ENCODE assay signal across 8 cellular contexts in genomic region chr4:81405900-81406401, GRCh38.
DNase-seq lines count a peak whose midpoint lies in the region; ATAC-seq lines count a peak whose summit lies in the region.

No MANE protein-coding gene starts in this region.

- H3K4me1 Mint-ChIP-seq in effector memory CD8-positive, alpha-beta T cell (ENCODE audit: low read depth in 2 of 2) = peaks cover 0 to 2% of the 10 kb centered on the region in 2 donors

- peaks cover 4% of the 10 kb centered on the region for H3K36me3 Mint-ChIP-seq in effector memory CD8-positive, alpha-beta T cell (ENCODE audit: insufficient read depth)

- DNase-seq in COR-L47 (lab: John Stamatoyannopoulos, UW) (peak; percentile 72), NCI-H1694 (lab: John Stamatoyannopoulos, UW) (peak; percentile 54), SW 1271 (lab: John Stamatoyannopoulos, UW) (peak; percentile 15 to 61), midbrain (lab: John Stamatoyannopoulos, UW) (peak; percentile 88)
- peak; percentile 52 to 58 (median 55) for DNase-seq in effector memory CD8-positive, alpha-beta T cell

- peaks cover 14 to 28% of the 10 kb centered on the region in 2 donors for H3K27me3 Mint-ChIP-seq in effector memory CD8-positive, alpha-beta T cell

- ATAC-seq in GM18873 (IDR thresholded peaks at IDR 0.05; ENCODE audit: low FRiP score, unreplicated experiment) = peak; percentile 74
- ATAC-seq in HG03060 (IDR thresholded peaks at IDR 0.05; ENCODE audit: low read depth, unreplicated experiment) = peak; percentile 62
- ATAC-seq in effector memory CD8-positive, alpha-beta T cell (replicated peaks) = peak; percentile 90
- ATAC-seq in HG03108 (IDR thresholded peaks at IDR 0.05; ENCODE audit: unreplicated experiment) = no peak

- no peak overlapping the region for H3K27ac Mint-ChIP-seq in effector memory CD8-positive, alpha-beta T cell

- H3K4me3 Mint-ChIP-seq in effector memory CD8-positive, alpha-beta T cell = peak overlapping the region in 1 of 2 donors; percentile 53

- H3K9me3 Mint-ChIP-seq in effector memory CD8-positive, alpha-beta T cell = no peaks in the 10 kb centered on the region

Comparison
In these comparisons a context has a peak if more than half of its experiments do, and no peak if none do; other contexts are left out.
1. DNase-seq: peak in every context shown above with its lines; median percentile 88 in midbrain; 72 in COR-L47; 55 in effector memory CD8-positive, alpha-beta T cell; 54 in NCI-H1694; 38 in SW 1271.